In genomic region chr11:64844330-64845124, GRCh38 we compare ENCODE assay signal across 8 cellular contexts. TPM values are rescaled to one million over a fixed set of nuclear protein-coding genes. Genes with fewer than 3 reads are reported as not detected.
DNase-seq lines count a peak whose midpoint lies in the region; ATAC-seq lines count a peak whose summit lies in the region.

A gene with protein sequence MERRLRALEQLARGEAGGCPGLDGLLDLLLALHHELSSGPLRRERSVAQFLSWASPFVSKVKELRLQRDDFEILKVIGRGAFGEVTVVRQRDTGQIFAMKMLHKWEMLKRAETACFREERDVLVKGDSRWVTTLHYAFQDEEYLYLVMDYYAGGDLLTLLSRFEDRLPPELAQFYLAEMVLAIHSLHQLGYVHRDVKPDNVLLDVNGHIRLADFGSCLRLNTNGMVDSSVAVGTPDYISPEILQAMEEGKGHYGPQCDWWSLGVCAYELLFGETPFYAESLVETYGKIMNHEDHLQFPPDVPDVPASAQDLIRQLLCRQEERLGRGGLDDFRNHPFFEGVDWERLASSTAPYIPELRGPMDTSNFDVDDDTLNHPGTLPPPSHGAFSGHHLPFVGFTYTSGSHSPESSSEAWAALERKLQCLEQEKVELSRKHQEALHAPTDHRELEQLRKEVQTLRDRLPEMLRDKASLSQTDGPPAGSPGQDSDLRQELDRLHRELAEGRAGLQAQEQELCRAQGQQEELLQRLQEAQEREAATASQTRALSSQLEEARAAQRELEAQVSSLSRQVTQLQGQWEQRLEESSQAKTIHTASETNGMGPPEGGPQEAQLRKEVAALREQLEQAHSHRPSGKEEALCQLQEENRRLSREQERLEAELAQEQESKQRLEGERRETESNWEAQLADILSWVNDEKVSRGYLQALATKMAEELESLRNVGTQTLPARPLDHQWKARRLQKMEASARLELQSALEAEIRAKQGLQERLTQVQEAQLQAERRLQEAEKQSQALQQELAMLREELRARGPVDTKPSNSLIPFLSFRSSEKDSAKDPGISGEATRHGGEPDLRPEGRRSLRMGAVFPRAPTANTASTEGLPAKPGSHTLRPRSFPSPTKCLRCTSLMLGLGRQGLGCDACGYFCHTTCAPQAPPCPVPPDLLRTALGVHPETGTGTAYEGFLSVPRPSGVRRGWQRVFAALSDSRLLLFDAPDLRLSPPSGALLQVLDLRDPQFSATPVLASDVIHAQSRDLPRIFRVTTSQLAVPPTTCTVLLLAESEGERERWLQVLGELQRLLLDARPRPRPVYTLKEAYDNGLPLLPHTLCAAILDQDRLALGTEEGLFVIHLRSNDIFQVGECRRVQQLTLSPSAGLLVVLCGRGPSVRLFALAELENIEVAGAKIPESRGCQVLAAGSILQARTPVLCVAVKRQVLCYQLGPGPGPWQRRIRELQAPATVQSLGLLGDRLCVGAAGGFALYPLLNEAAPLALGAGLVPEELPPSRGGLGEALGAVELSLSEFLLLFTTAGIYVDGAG (N-terminal part only) (minus strand): TSS chr11:64844653. CDS start chr11:64844569, 84 bp downstream.

- H3K9me3 ChIP-seq in MG63 (no peaks in the 10 kb centered on the region), SJCRH30 (replicated peaks) (no peaks in the 10 kb centered on the region), trophoblast cell (ENCODE audit: insufficient read depth, low read depth, low read length) (peaks cover 4% of the 10 kb centered on the region)

- peak within 1 kb of the TSS; percentile 91 for H3K27ac Mint-ChIP-seq in activated naive CD4-positive, alpha-beta T cell treated with anti-CD3 and anti-CD28 coated beads, Interleukin-2, amount 50 U/mL, for 24 hours

- H3K36me3 Mint-ChIP-seq in activated naive CD4-positive, alpha-beta T cell treated with anti-CD3 and anti-CD28 coated beads, Interleukin-2, amount 50 U/mL, for 24 hours = peaks cover under 1% of the 10 kb centered on the region

- no peaks in the 10 kb centered on the region for H3K27me3 Mint-ChIP-seq in activated naive CD4-positive, alpha-beta T cell treated with anti-CD3 and anti-CD28 coated beads, Interleukin-2, amount 50 U/mL, for 24 hours

- H3K18ac ChIP-seq in trophoblast cell (ENCODE audit: low read length) = peak within 1 kb of the TSS; percentile 95

- H3K27ac ChIP-seq in SJCRH30 (no peak within 1 kb of the TSS), trophoblast cell (ENCODE audit: low read depth, low read length) (peak within 1 kb of the TSS; percentile 98)

- peaks cover 41% of the 10 kb centered on the region for H3K4me1 Mint-ChIP-seq in activated naive CD4-positive, alpha-beta T cell treated with anti-CD3 and anti-CD28 coated beads, Interleukin-2, amount 50 U/mL, for 24 hours

- no peaks in the 10 kb centered on the region for H3K36me3 ChIP-seq in MG63
- no peaks in the 10 kb centered on the region for H3K36me3 ChIP-seq in SJCRH30
- H3K36me3 ChIP-seq in trophoblast cell (ENCODE audit: control insufficient read depth in 1 of 2, insufficient read depth in 2 of 2, low read length in 2 of 2) = peaks cover 14% of the 10 kb centered on the region in 2 experiments

- H2AFZ ChIP-seq in trophoblast cell (ENCODE audit: insufficient read depth, low read length, poor library complexity) = peak within 1 kb of the TSS; percentile 90

- H2BK120ac ChIP-seq in trophoblast cell (ENCODE audit: insufficient read depth, low read length, poor library complexity) = peak within 1 kb of the TSS; percentile 98

- DNase-seq in GF-D8 (lab: John Stamatoyannopoulos, UW) (peak; percentile 4), MG63 (peak; percentile 76), SJCRH30 (peak; percentile 68 to 76), glomerular visceral epithelial cell (ENCODE audit: extremely low spot score) (peak; percentile 63), trophoblast cell (peak; percentile 90 to 92)

- H3K4me3 ChIP-seq in MG63 (peak within 1 kb of the TSS; percentile 15; the same call in 1 of the 2 replicates), SJCRH30 (no peak within 1 kb of the TSS), trophoblast cell (ENCODE audit: low read depth, low read length) (peak within 1 kb of the TSS; percentile 85)

- H3K79me1 ChIP-seq in trophoblast cell (ENCODE audit: low read length) = peaks cover 38% of the 10 kb centered on the region

- peak within 1 kb of the TSS; percentile 98 for H4K8ac ChIP-seq in trophoblast cell (ENCODE audit: low read depth, low read length)

- H3K14ac ChIP-seq in trophoblast cell (ENCODE audit: low read length) = peak within 1 kb of the TSS; percentile 98

- H3K23ac ChIP-seq in trophoblast cell (ENCODE audit: low read length) = no peak within 1 kb of the TSS

- H2BK5ac ChIP-seq in trophoblast cell (ENCODE audit: low read depth, low read length, poor library complexity) = peak within 1 kb of the TSS; percentile 99

- H2AK5ac ChIP-seq in trophoblast cell (ENCODE audit: low read length) = peak within 1 kb of the TSS; percentile 87

- H3K4me3 Mint-ChIP-seq in activated naive CD4-positive, alpha-beta T cell treated with anti-CD3 and anti-CD28 coated beads, Interleukin-2, amount 50 U/mL, for 24 hours = peak within 1 kb of the TSS; percentile 77

- no CpG with 5 or more reads among the region's 96 CpGs for WGBS in trophoblast cell (ENCODE audit: extremely low coverage, insufficient coverage, insufficient read length)

- peak within 1 kb of the TSS; percentile 94 for H4K91ac ChIP-seq in trophoblast cell (ENCODE audit: low read depth, low read length)

- H3K9me3 Mint-ChIP-seq in activated naive CD4-positive, alpha-beta T cell treated with anti-CD3 and anti-CD28 coated beads, Interleukin-2, amount 50 U/mL, for 24 hours = no peaks in the 10 kb centered on the region

- peak within 1 kb of the TSS; percentile 92 for H3K9ac ChIP-seq in trophoblast cell (ENCODE audit: low read length)

- peak within 1 kb of the TSS; percentile 84 for H4K12ac ChIP-seq in trophoblast cell (ENCODE audit: low read depth, low read length)

- H3K79me2 ChIP-seq in trophoblast cell (ENCODE audit: control insufficient read depth, insufficient read depth, low read length, poor library complexity) = peaks cover 21% of the 10 kb centered on the region

- peak within 1 kb of the TSS; percentile 70 for H3K4me2 ChIP-seq in trophoblast cell (ENCODE audit: low read length)

- peak within 1 kb of the TSS; percentile 95 for H2BK12ac ChIP-seq in trophoblast cell (ENCODE audit: low read length)

- H3K4ac ChIP-seq in trophoblast cell (ENCODE audit: low read depth, low read length) = peak within 1 kb of the TSS; percentile 95

- ATAC-seq in HG03460 (IDR thresholded peaks at IDR 0.05; ENCODE audit: unreplicated experiment) (no peak), GM21381 (IDR thresholded peaks at IDR 0.05; ENCODE audit: unreplicated experiment) (no peak)

- H3K27me3 ChIP-seq in MG63 (no peaks in the 10 kb centered on the region), SJCRH30 (no peaks in the 10 kb centered on the region), trophoblast cell (ENCODE audit: insufficient read depth, low read length) (no peaks in the 10 kb centered on the region)

- peaks cover 18% of the 10 kb centered on the region for H3K4me1 ChIP-seq in SJCRH30
- peaks cover 18 to 28% of the 10 kb centered on the region in 2 experiments for H3K4me1 ChIP-seq in trophoblast cell (ENCODE audit: control insufficient read depth in 1 of 2, insufficient read depth in 2 of 2, low read length in 2 of 2)

RNA-seq across cellular contexts. Expression of the gene that starts here (rescaled TPM):
- 0.07 and 0.36 TPM in 2 replicates for total RNA-seq in MG63 (2014; rRNA removed; shearing (Covaris generic); ENCODE audit: low replicate concordance)
- total RNA-seq in SJCRH30 (2014; rRNA removed; shearing (Covaris generic)) = 0.03 and 0.10 TPM in 2 replicates
- 19.4 and 20.9 TPM in 2 replicates for polyA plus RNA-seq in trophoblast cell (2013)

Comparison
In these comparisons a context has a peak if more than half of its experiments do, and no peak if none do; other contexts are left out.
1. Peak in DNase-seq and H3K4me3 ChIP-seq in MG63; RNA of the gene not detected or under 1 TPM.
2. Peak in DNase-seq in SJCRH30; RNA of the gene not detected or under 1 TPM.
3. DNase-seq: peak in every context shown above with its lines; median percentile 91 in trophoblast cell; 76 in MG63; 72 in SJCRH30; 63 in glomerular visceral epithelial cell; 4 in GF-D8.